Comparison of ENCODE assay signal across 27 cellular contexts in genomic region chr9:100432736-100433135, GRCh38. TPM values are rescaled to one million over a fixed set of nuclear protein-coding genes. Genes with fewer than 3 reads are reported as not detected.
"Had no signal": no experiment of that assay in that cellular context is flagged by ENCODE, and none has a peak within 500 bp of the region (broad histone marks: within the 10 kb centered on the region; RNA-seq: fewer than 3 reads in every experiment).

No MANE protein-coding gene starts in this region.

- H3K4me2 ChIP-seq: hepatocyte had no signal

- H3K27ac ChIP-seq: colonic mucosa, epithelial cell of prostate, foreskin keratinocyte, gastroesophageal sphincter, heart left ventricle, hepatocyte, parathyroid adenoma, right lobe of liver, suprapubic skin, upper lobe of left lung had no signal

- H3K79me2 ChIP-seq: parathyroid adenoma had no signal

- H2AFZ ChIP-seq: hepatocyte, parathyroid adenoma had no signal

- ATAC-seq: esophagus mucosa; foreskin keratinocyte; gastroesophageal sphincter; heart left ventricle; left lobe of liver; natural killer cell; right lobe of liver; stimulated activated naive CD8-positive, alpha-beta T cell treated with anti-CD3 and anti-CD28 coated beads, Interleukin-15, amount 100 ng/mL, for 72 hours had no signal

- H3K4me1 ChIP-seq: colonic mucosa, parathyroid adenoma had no signal

- H3K9ac ChIP-seq: parathyroid adenoma had no signal

- H3K9me3 ChIP-seq: colonic mucosa, gastroesophageal sphincter, right lobe of liver, suprapubic skin, upper lobe of left lung had no signal

- DNase-seq: colonic mucosa; effector CD8-positive, alpha-beta T cell; endodermal cell; foreskin keratinocyte; heart left ventricle; kidney; natural killer cell; occipital lobe; right lobe of liver; small intestine; stimulated activated CD4-positive, alpha-beta T cell treated with anti-CD3 and anti-CD28 coated beads, Interleukin-12 subunit alpha, Interleukin-12 subunit beta, amount 100 ng/mL, for 4 hours; stimulated activated CD4-positive, alpha-beta T cell treated with anti-CD3 and anti-CD28 coated beads, Interleukin-1b, Interleukin-23, amount 100 ng/mL, for 48 hours; stimulated activated CD4-positive, alpha-beta T cell treated with anti-CD3 and anti-CD28 coated beads, Interleukin-4, amount 100 ng/mL, for 1 hour; stimulated activated CD8-positive, alpha-beta memory T cell treated with anti-CD3 and anti-CD28 coated beads, Interleukin-4, amount 100 ng/mL, for 48 hours; stimulated activated naive CD4-positive, alpha-beta T cell; stimulated activated naive CD8-positive, alpha-beta T cell treated with anti-CD3 and anti-CD28 coated beads, Interleukin-15, amount 100 ng/mL, for 72 hours; upper lobe of left lung had no signal

- H3K27me3 ChIP-seq: colonic mucosa, foreskin keratinocyte, gastroesophageal sphincter, heart left ventricle, hepatocyte, right lobe of liver, suprapubic skin, upper lobe of left lung had no signal

- H3K36me3 ChIP-seq: colonic mucosa, gastroesophageal sphincter, heart left ventricle, right lobe of liver, suprapubic skin, upper lobe of left lung had no signal

- H3K4me3 ChIP-seq: colonic mucosa, gastroesophageal sphincter, heart left ventricle, hepatocyte, lung, right lobe of liver, suprapubic skin, upper lobe of left lung had no signal

RNA-seq across cellular contexts. Expression of gene TMEFF1, which starts 40.2 kb away (rescaled TPM):
- total RNA-seq: esophagus mucosa, liver, mononuclear cell had no signal
- polyA plus RNA-seq: liver had no signal
